Comparison of ENCODE assay signal across 15 cellular contexts in genomic region chr13:39788097-39788496, GRCh38.
"Had no signal": no experiment of that assay in that cellular context is flagged by ENCODE, and none has a peak within 500 bp of the region (broad histone marks: within the 10 kb centered on the region; RNA-seq: fewer than 3 reads in every experiment).

No MANE protein-coding gene starts in this region.

- H3K9me3 ChIP-seq: colonic mucosa had no signal

- FAIRE-seq: keratinocyte had no signal

- H3K4me3 ChIP-seq: colonic mucosa, hepatocyte, tibial nerve, uterus had no signal

- H3K36me3 ChIP-seq: brain microvascular endothelial cell, colonic mucosa, tibial nerve, uterus had no signal

- DNase-seq: activated naive CD4-positive, alpha-beta T cell; brain microvascular endothelial cell; colonic mucosa; effector CD4-positive, alpha-beta T cell; mammary epithelial cell; nephron progenitor cell; nucleus accumbens; posterior cingulate gyrus; stimulated activated naive CD8-positive, alpha-beta T cell treated with anti-CD3 and anti-CD28 coated beads, Interleukin-15, Interleukin-2, amounts not matched to agents 100 U/mL and 50 U/mL, for 24 hours; substantia nigra; uterus had no signal

- ATAC-seq: left lobe of liver had no signal

- H3K4me1 ChIP-seq: colonic mucosa, uterus had no signal

- H3K27ac ChIP-seq: brain microvascular endothelial cell, colonic mucosa, hepatocyte, uterus had no signal

- H3K27me3 ChIP-seq: brain microvascular endothelial cell, colonic mucosa, hepatocyte, tibial nerve, uterus had no signal
